ENCODE assay signal across 18 cellular contexts in genomic region chr1:107661142-107661541, GRCh38.
A peak's percentile ranks its signal among the peaks of the same experiment; 100 is the strongest.
DNase-seq lines count a peak whose midpoint lies in the region; ATAC-seq, FAIRE-seq and TF ChIP-seq lines count a peak whose summit lies in the region.
"Had no signal": no experiment of that assay in that cellular context is flagged by ENCODE, and none has a peak within 500 bp of the region (broad histone marks: within the 10 kb centered on the region; RNA-seq: fewer than 3 reads in every experiment).

No MANE protein-coding gene starts in this region.

- peak overlapping the region; percentile 73 for H3K27ac Mint-ChIP-seq in endothelial cell (ENCODE audit: unreplicated experiment)
- H3K27ac Mint-ChIP-seq: CD4-positive, alpha-beta memory T cell; H9 had no signal

- H3K4me1 ChIP-seq in DND-41 (ENCODE audit: insufficient read depth, low read length) (no peaks in the 10 kb centered on the region), keratinocyte (ENCODE audit: control insufficient read depth, extremely low read depth, insufficient read depth, low read length) (peaks cover 22% of the 10 kb centered on the region), OCI-LY7 (ENCODE audit: insufficient read depth, low read length, poor library complexity, severe bottlenecking) (no peaks in the 10 kb centered on the region)

- no peaks in the 10 kb centered on the region for H3K79me2 ChIP-seq in DND-41 (ENCODE audit: insufficient read depth, low read length)
- H3K79me2 ChIP-seq in keratinocyte (ENCODE audit: control insufficient read depth, insufficient read depth, low read length) = peaks cover 2% of the 10 kb centered on the region
- H3K79me2 ChIP-seq in OCI-LY7 (ENCODE audit: insufficient read depth, low read depth, low read length) = no peaks in the 10 kb centered on the region

- no peak for FAIRE-seq in keratinocyte (lab: Jason Lieb, UNC)
- FAIRE-seq: GM12892, GM19239, H1 had no signal

- no TSS peak for BruUV-seq in OCI-LY7 (replicated peaks; lab: Mats Ljungman, UMichigan)

- H2AFZ ChIP-seq in DND-41 (ENCODE audit: low read depth, low read length) (no peak overlapping the region), keratinocyte (ENCODE audit: control insufficient read depth, low read length) (peak overlapping the region; percentile 83), OCI-LY7 (ENCODE audit: low read length) (no peak overlapping the region)
- H2AFZ ChIP-seq: GM23248 had no signal

- ATAC-seq in DND-41 (ENCODE audit: insufficient read depth, low read depth) = 0 out of 3 replicates have a peak, but pooled peaks have one; percentile 22
- no peak for ATAC-seq in HG03432 (IDR thresholded peaks at IDR 0.05; ENCODE audit: unreplicated experiment)
- ATAC-seq: HCT116 had no signal

- no peaks in the 10 kb centered on the region for H4K20me1 ChIP-seq in DND-41 (ENCODE audit: insufficient read depth, low read length)
- H4K20me1 ChIP-seq in keratinocyte (ENCODE audit: control insufficient read depth, extremely low read depth, insufficient read depth, low read length) = no peaks in the 10 kb centered on the region
- no peaks in the 10 kb centered on the region for H4K20me1 ChIP-seq in OCI-LY7 (ENCODE audit: insufficient read depth, low read length)

- no peak overlapping the region for H3K27ac ChIP-seq in DND-41 (ENCODE audit: low read length)
- H3K27ac ChIP-seq in keratinocyte (ENCODE audit: control insufficient read depth, insufficient read depth, low read length) = peak overlapping the region; percentile 42
- no peak overlapping the region for H3K27ac ChIP-seq in OCI-LY7 (ENCODE audit: low read depth, low read length, poor library complexity, severe bottlenecking)
- H3K27ac ChIP-seq: GM23248 had no signal

- TF ChIP-seq CTCF in DND-41 (IDR thresholded peaks at IDR 0.05; ENCODE audit: borderline replicate concordance, extremely low read depth, low read length, poor library complexity, severe bottlenecking) (no peak), endothelial cell (IDR thresholded peaks at IDR 0.05; ENCODE audit: unreplicated experiment) (no peak), keratinocyte (optimal IDR thresholded peaks at IDR 0.05 in 1 of 3, IDR thresholded peaks at IDR 0.05 in 1 of 3, conservative IDR thresholded peaks at IDR 0.05 in 1 of 3; ENCODE audit: extremely low read depth in 1 of 3, insufficient read depth in 2 of 3, low read length in 3 of 3) (no peak), OCI-LY7 (conservative IDR thresholded peaks at IDR 0.05; ENCODE audit: low read length) (no peak)

- H3K9ac ChIP-seq in DND-41 (ENCODE audit: low read depth, low read length) (no peak overlapping the region), keratinocyte (ENCODE audit: control insufficient read depth, extremely low read depth, insufficient read depth, low read length) (peak overlapping the region; percentile 35)
- H3K9ac ChIP-seq: GM23248 had no signal

- H3K9me1 ChIP-seq in keratinocyte (ENCODE audit: control insufficient read depth, extremely low read depth, insufficient read depth, low read length) = no peaks in the 10 kb centered on the region

- peaks cover 15% of the 10 kb centered on the region for H3K36me3 Mint-ChIP-seq in endothelial cell (ENCODE audit: low read depth, unreplicated experiment)
- H3K36me3 Mint-ChIP-seq: CD4-positive, alpha-beta memory T cell had no signal

- CTCF ChIA-PET in OCI-LY7 (lab: Charles Lee; ENCODE audit: unreplicated experiment) = no interaction called here

- H3K27me3 ChIP-seq in DND-41 (ENCODE audit: insufficient read depth, low read length, poor library complexity) (no peaks in the 10 kb centered on the region), keratinocyte (ENCODE audit: control insufficient read depth, extremely low read depth, insufficient read depth, low read length) (no peaks in the 10 kb centered on the region)

- H3K27me3 Mint-ChIP-seq in endothelial cell (ENCODE audit: unreplicated experiment) = no peaks in the 10 kb centered on the region
- H3K27me3 Mint-ChIP-seq: CD4-positive, alpha-beta memory T cell had no signal

- H3K9me3 ChIP-seq in DND-41 (ENCODE audit: insufficient read depth, low read length, severe bottlenecking) = no peaks in the 10 kb centered on the region
- no peaks in the 10 kb centered on the region for H3K9me3 ChIP-seq in keratinocyte (ENCODE audit: control insufficient read depth, low read depth, low read length)
- H3K9me3 ChIP-seq in OCI-LY7 (ENCODE audit: low read length) = no peaks in the 10 kb centered on the region

- H3K4me3 Mint-ChIP-seq in endothelial cell (ENCODE audit: unreplicated experiment) = no peak overlapping the region
- H3K4me3 Mint-ChIP-seq: CD4-positive, alpha-beta memory T cell; H9 had no signal

- peaks cover 7% of the 10 kb centered on the region for H3K4me1 Mint-ChIP-seq in endothelial cell (ENCODE audit: unreplicated experiment)
- H3K4me1 Mint-ChIP-seq: CD4-positive, alpha-beta memory T cell; H9 had no signal

- POLR2A ChIA-PET in OCI-LY7 (lab: Charles Lee) = interaction anchor here (0.7 to 0.9 kb wide), 2 partner anchors 18 to 40 kb away, joined by 3 to 4 read pairs; no protein-coding TSS in a partner anchor

- H3K4me2 ChIP-seq in DND-41 (ENCODE audit: insufficient read depth, low read length) (no peak overlapping the region), keratinocyte (ENCODE audit: control insufficient read depth, extremely low read depth, insufficient read depth, low read depth, low read length) (peak overlapping the region; percentile 82), OCI-LY7 (ENCODE audit: low read length) (no peak overlapping the region)

- no peaks in the 10 kb centered on the region for H3K9me3 Mint-ChIP-seq in endothelial cell (ENCODE audit: unreplicated experiment)
- H3K9me3 Mint-ChIP-seq: CD4-positive, alpha-beta memory T cell; H9 had no signal

- intact Hi-C loops in OCI-LY7 (cut with micrococcal nuclease; ENCODE audit: unreplicated experiment) = loop anchor here (5.0 kb wide), 1 partner anchor 34 kb away; no protein-coding TSS in a partner anchor

- H3K4me3 ChIP-seq in DND-41 (ENCODE audit: low read depth in 1 of 2, low read length in 2 of 2) = no peak overlapping the region
- peak overlapping the region in 1 of 3 experiments; percentile 20 for H3K4me3 ChIP-seq in keratinocyte (ENCODE audit: control insufficient read depth in 2 of 3, extremely low read depth in 1 of 3, insufficient read depth in 2 of 3, low read depth in 1 of 3, low read length in 3 of 3)
- H3K4me3 ChIP-seq in OCI-LY7 (ENCODE audit: low read depth, low read length, poor library complexity, severe bottlenecking) = no peak overlapping the region
- H3K4me3 ChIP-seq: GM23248 had no signal

- no peaks in the 10 kb centered on the region; the same call in 1 of the 2 replicates for H3K36me3 ChIP-seq in DND-41 (ENCODE audit: insufficient read depth, low read length)
- H3K36me3 ChIP-seq in keratinocyte (ENCODE audit: control insufficient read depth in 2 of 2, extremely low read depth in 1 of 2, insufficient read depth in 2 of 2, low read length in 2 of 2) = no peaks in the 10 kb centered on the region
- H3K36me3 ChIP-seq in OCI-LY7 (ENCODE audit: insufficient read depth, low read length) = no peaks in the 10 kb centered on the region

- dilution Hi-C loops in keratinocyte (cut with MboI; ENCODE audit: extremely low pct_ligation_motif_present, low sequenced_read_pairs) = no loop called here

- DNase-seq in DND-41 = no peak
- no peak for DNase-seq in endothelial cell (ENCODE audit: low spot score)
- DNase-seq in keratinocyte (ENCODE audit: low read depth, low spot score) = no peak
- DNase-seq in OCI-LY7 (ENCODE audit: low spot score) = no peak
- DNase-seq in GM03348 (ENCODE audit: low spot score) = no peak
- DNase-seq: C1 segment of cervical spinal cord; Calu3; CD4-positive, alpha-beta memory T cell; COR-L47; DMS53; GF-D8; GM23248; H9 had no signal

- H3K9me2 ChIP-seq in OCI-LY7 (ENCODE audit: insufficient read depth, low read length) = no peaks in the 10 kb centered on the region
